ENCODE assay signal across 24 cellular contexts in the genomic region with DNA sequence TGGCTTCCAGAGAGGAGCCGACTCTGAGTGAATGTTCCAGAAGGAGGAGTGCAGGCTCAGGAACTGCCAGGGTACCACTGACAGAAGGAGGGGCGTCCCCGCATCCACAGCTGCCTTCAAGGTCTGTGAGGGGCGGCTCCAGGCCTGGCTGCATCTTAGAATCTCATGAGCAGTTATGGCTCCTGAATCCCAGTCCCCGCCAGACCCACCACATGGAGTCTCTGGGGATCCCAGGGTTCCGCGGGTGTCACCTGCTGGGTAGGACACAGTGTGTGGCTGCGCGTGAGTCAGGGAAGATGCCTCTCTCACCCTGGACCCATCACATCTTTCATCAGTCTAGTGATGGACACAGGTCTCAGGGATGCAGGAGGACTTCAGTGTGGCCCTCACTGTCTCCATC.
"Had no signal": no experiment of that assay in that cellular context is flagged by ENCODE, and none has a peak within 500 bp of the region (broad histone marks: within the 10 kb centered on the region; RNA-seq: fewer than 3 reads in every experiment).

No MANE protein-coding gene starts in this region.

- H3K9me3 ChIP-seq: Peyer's patch had no signal

- DNase-seq: activated CD4-positive, alpha-beta T cell treated with anti-CD3 and anti-CD28 coated beads, Interleukin-2, amount 10 ng/mL, durations not matched to agents 24 days and 14 days; activated CD4-positive, alpha-beta T cell treated with anti-CD3 and anti-CD28 coated beads, Interleukin-2, amount 50 U/mL, for 48 hours; activated CD4-positive, CD25-positive, alpha-beta regulatory T cell treated with anti-CD3 and anti-CD28 coated beads, Interleukin-2, amount 50 U/mL, for 72 hours; activated CD8-positive, alpha-beta memory T cell treated with anti-CD3 and anti-CD28 coated beads for 24 hours; activated effector memory CD4-positive, alpha-beta T cell treated with anti-CD3 and anti-CD28 coated beads, Interleukin-2, amount 50 U/mL, for 16 hours; activated naive CD4-positive, alpha-beta T cell treated with Interleukin-2 at 50 U/mL for 16 hours; activated T-cell treated with anti-CD3 and anti-CD28 coated beads, Interleukin-2, amount 50 U/mL, for 4 hours; amygdala; brain microvascular endothelial cell; Kasumi-1; KBM-7; NCI-H1105 treated with DMSO at 0.1 percent for 48 hours; NCI-H146; NCI-H187 treated with DMSO at 0.1 percent for 48 hours; NCI-H2081 treated with DMSO at 0.1 percent for 48 hours; NCI-H446; NCI-H524; Peyer's patch; SIG-M5; T-helper 17 cell; T-helper 9 cell had no signal

- H3K27ac ChIP-seq: brain microvascular endothelial cell, cardiac muscle cell, Peyer's patch had no signal

- H3K36me3 ChIP-seq: cardiac muscle cell, Peyer's patch had no signal

- ATAC-seq: activated T-cell treated with anti-CD3 and anti-CD28 coated beads, Interleukin-2, amount 50 U/mL, for 4 hours; T-helper 17 cell; WTC11 had no signal

- H3K27ac Mint-ChIP-seq: activated CD4-positive, alpha-beta T cell treated with anti-CD3 and anti-CD28 coated beads, Interleukin-2, amount 10 ng/mL, durations not matched to agents 24 days and 14 days; activated naive CD8-positive, alpha-beta T cell; T-helper 17 cell; WTC11 had no signal

- H3K27me3 ChIP-seq: brain microvascular endothelial cell, cardiac muscle cell, Peyer's patch had no signal

- H3K36me3 Mint-ChIP-seq: activated naive CD8-positive, alpha-beta T cell; WTC11 had no signal

- H3K4me3 ChIP-seq: cardiac muscle cell, Peyer's patch had no signal

- H3K4me3 Mint-ChIP-seq: activated CD4-positive, alpha-beta T cell treated with anti-CD3 and anti-CD28 coated beads, Interleukin-2, amount 10 ng/mL, durations not matched to agents 24 days and 14 days; activated naive CD8-positive, alpha-beta T cell; activated T-cell treated with anti-CD3 and anti-CD28 coated beads, Interleukin-2, amount 50 U/mL, for 4 hours; T-helper 17 cell; WTC11 had no signal

- H3K9me3 Mint-ChIP-seq: activated CD4-positive, alpha-beta T cell treated with anti-CD3 and anti-CD28 coated beads, Interleukin-2, amount 10 ng/mL, durations not matched to agents 24 days and 14 days; activated T-cell treated with anti-CD3 and anti-CD28 coated beads, Interleukin-2, amount 50 U/mL, for 4 hours had no signal
